ENCODE assay signal across 1 cellular context in the genomic region with DNA sequence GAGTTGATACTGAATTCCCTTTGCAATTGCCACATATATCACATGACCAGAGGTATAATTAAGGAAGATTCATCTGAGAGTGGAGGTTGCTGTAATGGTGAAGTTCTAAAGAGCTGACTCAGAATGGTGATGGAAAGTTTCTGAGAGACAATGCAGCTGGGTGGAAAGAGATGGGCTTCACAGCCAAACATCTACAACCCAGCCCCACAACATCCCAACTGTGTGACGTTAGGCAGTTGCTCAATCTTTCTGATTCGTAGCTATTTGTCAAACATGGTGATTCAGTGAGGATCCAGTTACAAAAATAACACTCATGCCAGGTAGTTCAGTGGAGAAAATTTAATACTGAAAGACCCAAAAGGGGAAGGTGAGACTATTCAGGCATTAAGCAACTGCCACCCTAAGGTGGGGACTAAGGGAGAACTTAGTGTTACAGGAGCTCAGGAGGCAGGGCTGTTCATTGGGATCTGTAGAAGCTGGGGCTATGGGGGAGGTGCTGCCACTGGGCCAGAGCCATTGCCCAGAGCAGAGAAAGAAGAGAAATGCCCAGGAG.
TF ChIP-seq lines count a peak whose summit lies in the region.

No MANE protein-coding gene starts in this region.

TF ChIP-seq in HEK293, 187 proteins besides CTCF, POLR2A, EP300 and RAD21 (continued from another document):
- TF ChIP-seq, protein P1, sequence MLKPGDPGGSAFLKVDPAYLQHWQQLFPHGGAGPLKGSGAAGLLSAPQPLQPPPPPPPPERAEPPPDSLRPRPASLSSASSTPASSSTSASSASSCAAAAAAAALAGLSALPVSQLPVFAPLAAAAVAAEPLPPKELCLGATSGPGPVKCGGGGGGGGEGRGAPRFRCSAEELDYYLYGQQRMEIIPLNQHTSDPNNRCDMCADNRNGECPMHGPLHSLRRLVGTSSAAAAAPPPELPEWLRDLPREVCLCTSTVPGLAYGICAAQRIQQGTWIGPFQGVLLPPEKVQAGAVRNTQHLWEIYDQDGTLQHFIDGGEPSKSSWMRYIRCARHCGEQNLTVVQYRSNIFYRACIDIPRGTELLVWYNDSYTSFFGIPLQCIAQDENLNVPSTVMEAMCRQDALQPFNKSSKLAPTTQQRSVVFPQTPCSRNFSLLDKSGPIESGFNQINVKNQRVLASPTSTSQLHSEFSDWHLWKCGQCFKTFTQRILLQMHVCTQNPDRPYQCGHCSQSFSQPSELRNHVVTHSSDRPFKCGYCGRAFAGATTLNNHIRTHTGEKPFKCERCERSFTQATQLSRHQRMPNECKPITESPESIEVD (tag by site-specific recombination; IDR thresholded peaks at IDR 0.05) = peak; percentile 34; the same call in 1 of the 2 replicates
- TF ChIP-seq ZNF366 (tag by site-specific recombination; conservative IDR thresholded peaks at IDR 0.05) (peak; percentile 85), MZF1 (tag by site-specific recombination; IDR thresholded peaks at IDR 0.05; ENCODE audit: borderline replicate concordance) (peak; percentile 46), ZNF24 (tag by site-specific recombination; IDR thresholded peaks at IDR 0.05) (peak; percentile 50; the same call in 1 of the 2 replicates), SP7 (tag by site-specific recombination; IDR thresholded peaks at IDR 0.05) (peak; percentile 87; the same call in 1 of the 2 replicates), ZEB2 (tag by site-specific recombination; IDR thresholded peaks at IDR 0.05) (peak; percentile 64), ZNF768 (tag by site-specific recombination; IDR thresholded peaks at IDR 0.05) (no peak), ZNF449 (tag by site-specific recombination; IDR thresholded peaks at IDR 0.05) (peak; percentile 51; the same call in 1 of the 2 replicates), ZNF37A (tag by site-specific recombination; IDR thresholded peaks at IDR 0.05) (no peak), KLF8 (tag by site-specific recombination; IDR thresholded peaks at IDR 0.05) (peak; percentile 73), ZXDB (tag by site-specific recombination; IDR thresholded peaks at IDR 0.05) (0 out of 2 replicates have a peak, but pooled peaks have one; percentile 43), ZNF558 (tag by site-specific recombination; IDR thresholded peaks at IDR 0.05) (peak; percentile 88), ZBTB21 (tag by site-specific recombination; IDR thresholded peaks at IDR 0.05) (peak; percentile 76), GFI1B (tag by site-specific recombination; IDR thresholded peaks at IDR 0.05) (0 out of 2 replicates have a peak, but pooled peaks have one; percentile 13), ZNF623 (tag by site-specific recombination; IDR thresholded peaks at IDR 0.05) (no peak), TCF7L2 (IDR thresholded peaks at IDR 0.05; ENCODE audit: borderline replicate concordance, low read depth, low read length) (no peak), ZNF184 (tag by site-specific recombination; IDR thresholded peaks at IDR 0.05) (peak; percentile 65; the same call in 1 of the 2 replicates), ZNF660 (tag by site-specific recombination; IDR thresholded peaks at IDR 0.05) (peak; percentile 82; the same call in 1 of the 2 replicates), KLF17 (tag by site-specific recombination; IDR thresholded peaks at IDR 0.05) (peak; percentile 88), ZNF10 (tag by site-specific recombination; IDR thresholded peaks at IDR 0.05) (peak; percentile 42), REST (tag by site-specific recombination; IDR thresholded peaks at IDR 0.05) (no peak), ZNF335 (tag by site-specific recombination; conservative IDR thresholded peaks at IDR 0.05) (peak; percentile 57), ZNF341 (tag by site-specific recombination; IDR thresholded peaks at IDR 0.05; ENCODE audit: low read depth) (no peak), ZNF211 (tag by site-specific recombination; IDR thresholded peaks at IDR 0.05; ENCODE audit: low read depth) (no peak), ZNF600 (tag by site-specific recombination; IDR thresholded peaks at IDR 0.05) (0 out of 2 replicates have a peak, but pooled peaks have one; percentile 14), ZNF843 (tag by site-specific recombination; IDR thresholded peaks at IDR 0.05) (0 out of 2 replicates have a peak, but pooled peaks have one; percentile 36), ZNF155 (tag by site-specific recombination; IDR thresholded peaks at IDR 0.05) (no peak), ZNF302 (tag by site-specific recombination; IDR thresholded peaks at IDR 0.05; ENCODE audit: low read depth) (no peak), ZNF677 (tag by site-specific recombination; IDR thresholded peaks at IDR 0.05) (no peak), ZBTB17 (tag by site-specific recombination; IDR thresholded peaks at IDR 0.05) (peak; percentile 35), ZSCAN30 (tag by site-specific recombination; IDR thresholded peaks at IDR 0.05) (no peak)
- TF ChIP-seq, protein P2, sequence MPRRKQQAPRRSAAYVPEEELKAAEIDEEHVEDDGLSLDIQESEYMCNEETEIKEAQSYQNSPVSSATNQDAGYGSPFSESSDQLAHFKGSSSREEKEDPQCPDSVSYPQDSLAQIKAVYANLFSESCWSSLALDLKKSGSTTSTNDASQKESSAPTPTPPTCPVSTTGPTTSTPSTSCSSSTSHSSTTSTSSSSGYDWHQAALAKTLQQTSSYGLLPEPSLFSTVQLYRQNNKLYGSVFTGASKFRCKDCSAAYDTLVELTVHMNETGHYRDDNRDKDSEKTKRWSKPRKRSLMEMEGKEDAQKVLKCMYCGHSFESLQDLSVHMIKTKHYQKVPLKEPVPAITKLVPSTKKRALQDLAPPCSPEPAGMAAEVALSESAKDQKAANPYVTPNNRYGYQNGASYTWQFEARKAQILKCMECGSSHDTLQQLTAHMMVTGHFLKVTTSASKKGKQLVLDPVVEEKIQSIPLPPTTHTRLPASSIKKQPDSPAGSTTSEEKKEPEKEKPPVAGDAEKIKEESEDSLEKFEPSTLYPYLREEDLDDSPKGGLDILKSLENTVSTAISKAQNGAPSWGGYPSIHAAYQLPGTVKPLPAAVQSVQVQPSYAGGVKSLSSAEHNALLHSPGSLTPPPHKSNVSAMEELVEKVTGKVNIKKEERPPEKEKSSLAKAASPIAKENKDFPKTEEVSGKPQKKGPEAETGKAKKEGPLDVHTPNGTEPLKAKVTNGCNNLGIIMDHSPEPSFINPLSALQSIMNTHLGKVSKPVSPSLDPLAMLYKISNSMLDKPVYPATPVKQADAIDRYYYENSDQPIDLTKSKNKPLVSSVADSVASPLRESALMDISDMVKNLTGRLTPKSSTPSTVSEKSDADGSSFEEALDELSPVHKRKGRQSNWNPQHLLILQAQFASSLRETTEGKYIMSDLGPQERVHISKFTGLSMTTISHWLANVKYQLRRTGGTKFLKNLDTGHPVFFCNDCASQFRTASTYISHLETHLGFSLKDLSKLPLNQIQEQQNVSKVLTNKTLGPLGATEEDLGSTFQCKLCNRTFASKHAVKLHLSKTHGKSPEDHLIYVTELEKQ (tag by site-specific recombination; IDR thresholded peaks at IDR 0.05; ENCODE audit: borderline replicate concordance) = peak; percentile 28; the same call in 1 of the 2 replicates
- TF ChIP-seq, protein P3, sequence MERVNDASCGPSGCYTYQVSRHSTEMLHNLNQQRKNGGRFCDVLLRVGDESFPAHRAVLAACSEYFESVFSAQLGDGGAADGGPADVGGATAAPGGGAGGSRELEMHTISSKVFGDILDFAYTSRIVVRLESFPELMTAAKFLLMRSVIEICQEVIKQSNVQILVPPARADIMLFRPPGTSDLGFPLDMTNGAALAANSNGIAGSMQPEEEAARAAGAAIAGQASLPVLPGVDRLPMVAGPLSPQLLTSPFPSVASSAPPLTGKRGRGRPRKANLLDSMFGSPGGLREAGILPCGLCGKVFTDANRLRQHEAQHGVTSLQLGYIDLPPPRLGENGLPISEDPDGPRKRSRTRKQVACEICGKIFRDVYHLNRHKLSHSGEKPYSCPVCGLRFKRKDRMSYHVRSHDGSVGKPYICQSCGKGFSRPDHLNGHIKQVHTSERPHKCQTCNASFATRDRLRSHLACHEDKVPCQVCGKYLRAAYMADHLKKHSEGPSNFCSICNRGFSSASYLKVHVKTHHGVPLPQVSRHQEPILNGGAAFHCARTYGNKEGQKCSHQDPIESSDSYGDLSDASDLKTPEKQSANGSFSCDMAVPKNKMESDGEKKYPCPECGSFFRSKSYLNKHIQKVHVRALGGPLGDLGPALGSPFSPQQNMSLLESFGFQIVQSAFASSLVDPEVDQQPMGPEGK (tag by site-specific recombination; IDR thresholded peaks at IDR 0.05) = peak; percentile 44; the same call in 1 of the 2 replicates
- TF ChIP-seq, protein P4, sequence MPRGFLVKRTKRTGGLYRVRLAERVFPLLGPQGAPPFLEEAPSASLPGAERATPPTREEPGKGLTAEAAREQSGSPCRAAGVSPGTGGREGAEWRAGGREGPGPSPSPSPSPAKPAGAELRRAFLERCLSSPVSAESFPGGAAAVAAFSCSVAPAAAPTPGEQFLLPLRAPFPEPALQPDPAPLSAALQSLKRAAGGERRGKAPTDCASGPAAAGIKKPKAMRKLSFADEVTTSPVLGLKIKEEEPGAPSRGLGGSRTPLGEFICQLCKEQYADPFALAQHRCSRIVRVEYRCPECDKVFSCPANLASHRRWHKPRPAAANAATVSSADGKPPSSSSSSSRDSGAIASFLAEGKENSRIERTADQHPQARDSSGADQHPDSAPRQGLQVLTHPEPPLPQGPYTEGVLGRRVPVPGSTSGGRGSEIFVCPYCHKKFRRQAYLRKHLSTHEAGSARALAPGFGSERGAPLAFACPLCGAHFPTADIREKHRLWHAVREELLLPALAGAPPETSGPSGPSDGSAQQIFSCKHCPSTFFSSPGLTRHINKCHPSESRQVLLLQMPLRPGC (tag by site-specific recombination; IDR thresholded peaks at IDR 0.05) = peak; percentile 60; the same call in 1 of the 2 replicates
